Comparison of ENCODE assay signal across 1 cellular context in the genomic region with DNA sequence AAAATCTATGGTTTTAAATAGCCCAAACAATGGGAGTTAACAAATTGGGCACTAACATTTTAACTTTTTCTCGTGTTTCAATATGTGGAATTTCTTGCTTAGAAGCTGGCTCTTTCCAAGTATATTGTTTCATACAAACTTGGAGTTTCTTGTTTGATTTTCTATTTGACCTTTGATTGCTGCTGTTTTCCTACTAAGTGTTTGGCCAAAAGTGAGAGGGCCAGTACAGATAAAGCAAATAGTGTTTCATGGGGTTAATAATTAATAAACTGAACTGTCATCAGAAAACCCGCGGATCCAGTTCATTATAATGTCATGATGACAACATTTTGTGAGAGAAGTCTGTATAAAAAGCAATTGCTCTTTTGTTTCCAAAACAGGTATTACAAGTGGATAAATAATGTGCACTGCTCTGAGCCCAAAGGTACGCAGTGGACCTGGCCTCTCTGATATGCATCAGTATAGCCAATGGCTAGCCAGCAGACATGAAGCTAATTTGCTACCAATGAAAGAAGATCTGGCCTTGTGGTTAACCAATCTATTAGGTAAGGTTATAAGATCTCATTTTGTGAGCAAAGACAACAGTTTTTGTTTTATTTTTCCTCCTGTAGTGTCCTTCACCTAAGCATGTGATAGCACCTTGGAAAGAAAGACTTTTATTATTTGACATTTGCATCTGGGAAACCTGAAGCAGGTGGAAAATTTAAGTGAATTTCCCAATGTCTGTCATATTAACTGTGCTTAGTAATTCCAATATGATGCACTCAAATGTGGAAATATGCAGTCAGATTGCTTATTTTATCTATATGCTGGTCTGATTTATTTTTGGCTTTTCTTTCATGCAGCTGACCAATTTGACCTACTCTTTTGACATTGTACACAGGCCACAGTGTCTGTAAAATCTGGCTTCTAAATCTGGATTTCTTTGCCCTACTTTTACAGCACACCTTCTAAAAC.
TF ChIP-seq lines count a peak whose summit lies in the region.

No MANE protein-coding gene starts in this region.

TF ChIP-seq in HepG2, 621 proteins besides CTCF, POLR2A, EP300 and RAD21 (continued from another document and continues in another):
- TF ChIP-seq, protein P1, sequence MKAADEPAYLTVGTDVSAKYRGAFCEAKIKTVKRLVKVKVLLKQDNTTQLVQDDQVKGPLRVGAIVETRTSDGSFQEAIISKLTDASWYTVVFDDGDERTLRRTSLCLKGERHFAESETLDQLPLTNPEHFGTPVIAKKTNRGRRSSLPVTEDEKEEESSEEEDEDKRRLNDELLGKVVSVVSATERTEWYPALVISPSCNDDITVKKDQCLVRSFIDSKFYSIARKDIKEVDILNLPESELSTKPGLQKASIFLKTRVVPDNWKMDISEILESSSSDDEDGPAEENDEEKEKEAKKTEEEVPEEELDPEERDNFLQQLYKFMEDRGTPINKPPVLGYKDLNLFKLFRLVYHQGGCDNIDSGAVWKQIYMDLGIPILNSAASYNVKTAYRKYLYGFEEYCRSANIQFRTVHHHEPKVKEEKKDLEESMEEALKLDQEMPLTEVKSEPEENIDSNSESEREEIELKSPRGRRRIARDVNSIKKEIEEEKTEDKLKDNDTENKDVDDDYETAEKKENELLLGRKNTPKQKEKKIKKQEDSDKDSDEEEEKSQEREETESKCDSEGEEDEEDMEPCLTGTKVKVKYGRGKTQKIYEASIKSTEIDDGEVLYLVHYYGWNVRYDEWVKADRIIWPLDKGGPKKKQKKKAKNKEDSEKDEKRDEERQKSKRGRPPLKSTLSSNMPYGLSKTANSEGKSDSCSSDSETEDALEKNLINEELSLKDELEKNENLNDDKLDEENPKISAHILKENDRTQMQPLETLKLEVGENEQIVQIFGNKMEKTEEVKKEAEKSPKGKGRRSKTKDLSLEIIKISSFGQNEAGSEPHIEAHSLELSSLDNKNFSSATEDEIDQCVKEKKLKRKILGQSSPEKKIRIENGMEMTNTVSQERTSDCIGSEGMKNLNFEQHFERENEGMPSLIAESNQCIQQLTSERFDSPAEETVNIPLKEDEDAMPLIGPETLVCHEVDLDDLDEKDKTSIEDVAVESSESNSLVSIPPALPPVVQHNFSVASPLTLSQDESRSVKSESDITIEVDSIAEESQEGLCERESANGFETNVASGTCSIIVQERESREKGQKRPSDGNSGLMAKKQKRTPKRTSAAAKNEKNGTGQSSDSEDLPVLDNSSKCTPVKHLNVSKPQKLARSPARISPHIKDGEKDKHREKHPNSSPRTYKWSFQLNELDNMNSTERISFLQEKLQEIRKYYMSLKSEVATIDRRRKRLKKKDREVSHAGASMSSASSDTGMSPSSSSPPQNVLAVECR (CRISPR knock-in tag; IDR thresholded peaks at IDR 0.05; ENCODE audit: borderline replicate concordance), result no peak; the same call in 1 of the 2 replicates
- TF ChIP-seq, protein P2, sequence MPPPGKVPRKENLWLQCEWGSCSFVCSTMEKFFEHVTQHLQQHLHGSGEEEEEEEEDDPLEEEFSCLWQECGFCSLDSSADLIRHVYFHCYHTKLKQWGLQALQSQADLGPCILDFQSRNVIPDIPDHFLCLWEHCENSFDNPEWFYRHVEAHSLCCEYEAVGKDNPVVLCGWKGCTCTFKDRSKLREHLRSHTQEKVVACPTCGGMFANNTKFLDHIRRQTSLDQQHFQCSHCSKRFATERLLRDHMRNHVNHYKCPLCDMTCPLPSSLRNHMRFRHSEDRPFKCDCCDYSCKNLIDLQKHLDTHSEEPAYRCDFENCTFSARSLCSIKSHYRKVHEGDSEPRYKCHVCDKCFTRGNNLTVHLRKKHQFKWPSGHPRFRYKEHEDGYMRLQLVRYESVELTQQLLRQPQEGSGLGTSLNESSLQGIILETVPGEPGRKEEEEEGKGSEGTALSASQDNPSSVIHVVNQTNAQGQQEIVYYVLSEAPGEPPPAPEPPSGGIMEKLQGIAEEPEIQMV (CRISPR knock-in tag; IDR thresholded peaks at IDR 0.05; ENCODE audit: low read depth), result no peak
- TF ChIP-seq HOXA3 (CRISPR knock-in tag; IDR thresholded peaks at IDR 0.05), result 0 out of 2 replicates have a peak, but pooled peaks have one; percentile 28
- peak; percentile 30; the same call in 1 of the 2 replicates for TF ChIP-seq TCF7 (IDR thresholded peaks at IDR 0.05; ENCODE audit: low read depth)
- no peak for TF ChIP-seq SNAI1 (CRISPR knock-in tag; IDR thresholded peaks at IDR 0.05; ENCODE audit: borderline replicate concordance)
- 0 out of 2 replicates have a peak, but pooled peaks have one; percentile 15 for TF ChIP-seq ZNF652 (CRISPR knock-in tag; IDR thresholded peaks at IDR 0.05; ENCODE audit: borderline replicate concordance, low read depth)
- TF ChIP-seq NAIF1 (CRISPR knock-in tag; IDR thresholded peaks at IDR 0.05; ENCODE audit: borderline replicate concordance), result no peak
- no peak for TF ChIP-seq ZNF670 (CRISPR knock-in tag; IDR thresholded peaks at IDR 0.05; ENCODE audit: borderline replicate concordance)
- peak; percentile 5; the same call in 1 of the 2 replicates for TF ChIP-seq CEBPG (CRISPR knock-in tag; IDR thresholded peaks at IDR 0.05)
- 0 out of 2 replicates have a peak, but pooled peaks have one; percentile 24 for TF ChIP-seq IRF2 (CRISPR knock-in tag; IDR thresholded peaks at IDR 0.05)
- peak; percentile 29; the same call in 1 of the 2 replicates for TF ChIP-seq ZNF614 (CRISPR knock-in tag; IDR thresholded peaks at IDR 0.05; ENCODE audit: borderline replicate concordance)
- TF ChIP-seq ATF1 (CRISPR knock-in tag; IDR thresholded peaks at IDR 0.05), result peak; percentile 63
- TF ChIP-seq ZNF619 (CRISPR knock-in tag; IDR thresholded peaks at IDR 0.05), result no peak
- no peak for TF ChIP-seq ISX (CRISPR knock-in tag; conservative IDR thresholded peaks at IDR 0.05)
- TF ChIP-seq ATM (IDR thresholded peaks at IDR 0.05; ENCODE audit: borderline replicate concordance), result no peak
- no peak for TF ChIP-seq ZNF550 (CRISPR knock-in tag; IDR thresholded peaks at IDR 0.05; ENCODE audit: borderline replicate concordance)
- TF ChIP-seq, protein P3, sequence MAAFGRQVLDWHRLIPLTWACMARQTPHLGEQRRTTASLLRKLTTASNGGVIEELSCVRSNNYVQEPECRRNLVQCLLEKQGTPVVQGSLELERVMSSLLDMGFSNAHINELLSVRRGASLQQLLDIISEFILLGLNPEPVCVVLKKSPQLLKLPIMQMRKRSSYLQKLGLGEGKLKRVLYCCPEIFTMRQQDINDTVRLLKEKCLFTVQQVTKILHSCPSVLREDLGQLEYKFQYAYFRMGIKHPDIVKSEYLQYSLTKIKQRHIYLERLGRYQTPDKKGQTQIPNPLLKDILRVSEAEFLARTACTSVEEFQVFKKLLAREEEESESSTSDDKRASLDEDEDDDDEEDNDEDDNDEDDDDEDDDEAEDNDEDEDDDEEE (CRISPR knock-in tag; IDR thresholded peaks at IDR 0.05), result no peak
- no peak for TF ChIP-seq MEF2D (CRISPR knock-in tag; IDR thresholded peaks at IDR 0.05)
- TF ChIP-seq ASH2L (IDR thresholded peaks at IDR 0.05; ENCODE audit: insufficient read length, low read depth, low read length), result peak; percentile 94
- no peak for TF ChIP-seq ZFAT (CRISPR knock-in tag; conservative IDR thresholded peaks at IDR 0.05)
- no peak for TF ChIP-seq NR1H2 (CRISPR knock-in tag; IDR thresholded peaks at IDR 0.05; ENCODE audit: borderline replicate concordance, low read depth)
- TF ChIP-seq PHF8 (CRISPR knock-in tag; IDR thresholded peaks at IDR 0.05), result no peak
- no peak for TF ChIP-seq TOE1 (CRISPR knock-in tag; IDR thresholded peaks at IDR 0.05)
- peak; percentile 75 for TF ChIP-seq NCOA2 (CRISPR knock-in tag; IDR thresholded peaks at IDR 0.05)
- no peak for TF ChIP-seq ZNF317 (CRISPR knock-in tag; IDR thresholded peaks at IDR 0.05)
- TF ChIP-seq ZNF737 (CRISPR knock-in tag; IDR thresholded peaks at IDR 0.05; ENCODE audit: borderline replicate concordance), result no peak
- 0 out of 2 replicates have a peak, but pooled peaks have one; percentile 11 for TF ChIP-seq EHMT2 (IDR thresholded peaks at IDR 0.05; ENCODE audit: borderline replicate concordance, low read depth, low read length)
- TF ChIP-seq SNAPC2 (CRISPR knock-in tag; IDR thresholded peaks at IDR 0.05), result no peak
- TF ChIP-seq JUN (CRISPR knock-in tag; IDR thresholded peaks at IDR 0.05), result no peak
- TF ChIP-seq CBX1 (IDR thresholded peaks at IDR 0.05; ENCODE audit: low read depth), result peak; percentile 35
- TF ChIP-seq SIN3A (IDR thresholded peaks at IDR 0.05; ENCODE audit: borderline replicate concordance, low read depth, low read length), result no peak
- TF ChIP-seq ZNF441 (CRISPR knock-in tag; IDR thresholded peaks at IDR 0.05; ENCODE audit: borderline replicate concordance), result no peak
- peak; percentile 21; the same call in 1 of the 2 replicates for TF ChIP-seq RXRB (CRISPR knock-in tag; IDR thresholded peaks at IDR 0.05; ENCODE audit: borderline replicate concordance)
- TF ChIP-seq, protein P4, sequence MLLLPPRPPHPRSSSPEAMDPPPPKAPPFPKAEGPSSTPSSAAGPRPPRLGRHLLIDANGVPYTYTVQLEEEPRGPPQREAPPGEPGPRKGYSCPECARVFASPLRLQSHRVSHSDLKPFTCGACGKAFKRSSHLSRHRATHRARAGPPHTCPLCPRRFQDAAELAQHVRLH (CRISPR knock-in tag; IDR thresholded peaks at IDR 0.05; ENCODE audit: borderline replicate concordance, low read depth), result no peak
- TF ChIP-seq, protein P5, sequence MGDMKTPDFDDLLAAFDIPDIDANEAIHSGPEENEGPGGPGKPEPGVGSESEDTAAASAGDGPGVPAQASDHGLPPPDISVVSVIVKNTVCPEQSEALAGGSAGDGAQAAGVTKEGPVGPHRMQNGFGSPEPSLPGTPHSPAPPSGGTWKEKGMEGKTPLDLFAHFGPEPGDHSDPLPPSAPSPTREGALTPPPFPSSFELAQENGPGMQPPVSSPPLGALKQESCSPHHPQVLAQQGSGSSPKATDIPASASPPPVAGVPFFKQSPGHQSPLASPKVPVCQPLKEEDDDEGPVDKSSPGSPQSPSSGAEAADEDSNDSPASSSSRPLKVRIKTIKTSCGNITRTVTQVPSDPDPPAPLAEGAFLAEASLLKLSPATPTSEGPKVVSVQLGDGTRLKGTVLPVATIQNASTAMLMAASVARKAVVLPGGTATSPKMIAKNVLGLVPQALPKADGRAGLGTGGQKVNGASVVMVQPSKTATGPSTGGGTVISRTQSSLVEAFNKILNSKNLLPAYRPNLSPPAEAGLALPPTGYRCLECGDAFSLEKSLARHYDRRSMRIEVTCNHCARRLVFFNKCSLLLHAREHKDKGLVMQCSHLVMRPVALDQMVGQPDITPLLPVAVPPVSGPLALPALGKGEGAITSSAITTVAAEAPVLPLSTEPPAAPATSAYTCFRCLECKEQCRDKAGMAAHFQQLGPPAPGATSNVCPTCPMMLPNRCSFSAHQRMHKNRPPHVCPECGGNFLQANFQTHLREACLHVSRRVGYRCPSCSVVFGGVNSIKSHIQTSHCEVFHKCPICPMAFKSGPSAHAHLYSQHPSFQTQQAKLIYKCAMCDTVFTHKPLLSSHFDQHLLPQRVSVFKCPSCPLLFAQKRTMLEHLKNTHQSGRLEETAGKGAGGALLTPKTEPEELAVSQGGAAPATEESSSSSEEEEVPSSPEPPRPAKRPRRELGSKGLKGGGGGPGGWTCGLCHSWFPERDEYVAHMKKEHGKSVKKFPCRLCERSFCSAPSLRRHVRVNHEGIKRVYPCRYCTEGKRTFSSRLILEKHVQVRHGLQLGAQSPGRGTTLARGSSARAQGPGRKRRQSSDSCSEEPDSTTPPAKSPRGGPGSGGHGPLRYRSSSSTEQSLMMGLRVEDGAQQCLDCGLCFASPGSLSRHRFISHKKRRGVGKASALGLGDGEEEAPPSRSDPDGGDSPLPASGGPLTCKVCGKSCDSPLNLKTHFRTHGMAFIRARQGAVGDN (CRISPR knock-in tag; IDR thresholded peaks at IDR 0.05), result no peak
- TF ChIP-seq IRX3 (CRISPR knock-in tag; IDR thresholded peaks at IDR 0.05; ENCODE audit: borderline replicate concordance, low read depth), result no peak
- no peak for TF ChIP-seq CEBPB (IDR thresholded peaks at IDR 0.05; ENCODE audit: borderline replicate concordance, low read depth, low read length)
- TF ChIP-seq, protein P6, sequence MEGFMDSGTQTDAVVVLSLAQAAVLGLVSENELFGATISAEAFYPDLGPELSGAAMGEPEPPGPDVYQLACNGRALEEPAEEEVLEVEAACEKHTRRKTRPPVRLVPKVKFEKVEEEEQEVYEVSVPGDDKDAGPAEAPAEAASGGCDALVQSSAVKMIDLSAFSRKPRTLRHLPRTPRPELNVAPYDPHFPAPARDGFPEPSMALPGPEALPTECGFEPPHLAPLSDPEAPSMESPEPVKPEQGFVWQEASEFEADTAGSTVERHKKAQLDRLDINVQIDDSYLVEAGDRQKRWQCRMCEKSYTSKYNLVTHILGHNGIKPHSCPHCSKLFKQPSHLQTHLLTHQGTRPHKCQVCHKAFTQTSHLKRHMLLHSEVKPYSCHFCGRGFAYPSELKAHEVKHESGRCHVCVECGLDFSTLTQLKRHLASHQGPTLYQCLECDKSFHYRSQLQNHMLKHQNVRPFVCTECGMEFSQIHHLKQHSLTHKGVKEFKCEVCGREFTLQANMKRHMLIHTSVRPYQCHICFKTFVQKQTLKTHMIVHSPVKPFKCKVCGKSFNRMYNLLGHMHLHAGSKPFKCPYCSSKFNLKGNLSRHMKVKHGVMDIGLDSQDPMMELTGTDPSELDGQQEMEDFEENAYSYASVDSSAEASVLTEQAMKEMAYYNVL (CRISPR knock-in tag; IDR thresholded peaks at IDR 0.05; ENCODE audit: borderline replicate concordance), result no peak
- TF ChIP-seq CREB1 (IDR thresholded peaks at IDR 0.05), result peak; percentile 65
- peak; percentile 56 for TF ChIP-seq CREB1 (CRISPR knock-in tag; IDR thresholded peaks at IDR 0.05)
- TF ChIP-seq, protein P7, sequence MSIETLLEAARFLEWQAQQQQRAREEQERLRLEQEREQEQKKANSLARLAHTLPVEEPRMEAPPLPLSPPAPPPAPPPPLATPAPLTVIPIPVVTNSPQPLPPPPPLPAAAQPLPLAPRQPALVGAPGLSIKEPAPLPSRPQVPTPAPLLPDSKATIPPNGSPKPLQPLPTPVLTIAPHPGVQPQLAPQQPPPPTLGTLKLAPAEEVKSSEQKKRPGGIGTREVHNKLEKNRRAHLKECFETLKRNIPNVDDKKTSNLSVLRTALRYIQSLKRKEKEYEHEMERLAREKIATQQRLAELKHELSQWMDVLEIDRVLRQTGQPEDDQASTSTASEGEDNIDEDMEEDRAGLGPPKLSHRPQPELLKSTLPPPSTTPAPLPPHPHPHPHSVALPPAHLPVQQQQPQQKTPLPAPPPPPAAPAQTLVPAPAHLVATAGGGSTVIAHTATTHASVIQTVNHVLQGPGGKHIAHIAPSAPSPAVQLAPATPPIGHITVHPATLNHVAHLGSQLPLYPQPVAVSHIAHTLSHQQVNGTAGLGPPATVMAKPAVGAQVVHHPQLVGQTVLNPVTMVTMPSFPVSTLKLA (IDR thresholded peaks at IDR 0.05), result no peak
- no peak for TF ChIP-seq ZNF564 (CRISPR knock-in tag; IDR thresholded peaks at IDR 0.05)
- no peak for TF ChIP-seq ZSCAN12 (CRISPR knock-in tag; IDR thresholded peaks at IDR 0.05)
- peak; percentile 15 for TF ChIP-seq TEAD3 (CRISPR knock-in tag; optimal IDR thresholded peaks at IDR 0.05; ENCODE audit: borderline replicate concordance)
